In the genomic region with DNA sequence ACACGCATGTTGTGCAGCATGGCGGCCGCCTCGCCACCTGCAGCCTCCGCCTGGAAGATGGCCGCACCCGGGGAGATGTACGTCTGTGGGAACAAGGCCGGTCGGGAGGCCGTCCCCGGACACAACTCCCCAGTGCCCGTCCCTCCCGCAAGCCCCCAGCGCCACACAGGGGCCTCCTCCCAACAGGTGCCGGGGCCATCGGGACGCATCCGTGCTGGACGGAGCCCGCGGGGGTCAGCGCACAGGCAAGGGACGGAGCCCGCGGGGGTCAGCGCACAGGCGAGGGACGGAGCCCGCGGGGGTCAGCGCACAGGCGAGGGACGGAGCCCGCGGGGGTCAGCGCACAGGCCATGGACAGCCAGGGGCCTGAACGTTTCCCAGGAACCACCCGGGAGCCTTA, we compare ENCODE assay signal across 39 cellular contexts.
"Had no signal": no experiment of that assay in that cellular context is flagged by ENCODE, and none has a peak within 500 bp of the region (broad histone marks: within the 10 kb centered on the region; RNA-seq: fewer than 3 reads in every experiment).

No MANE protein-coding gene starts in this region.

- DNase-seq: activated CD4-positive, alpha-beta memory T cell treated with anti-CD3 and anti-CD28 coated beads, Interleukin-2, amount 10 ng/mL, durations not matched to agents 7 days and 5 days; activated CD4-positive, alpha-beta T cell treated with anti-CD3 and anti-CD28 coated beads for 1 hour; activated CD4-positive, alpha-beta T cell treated with anti-CD3 and anti-CD28 coated beads for 36 hours; activated CD4-positive, alpha-beta T cell treated with anti-CD3 and anti-CD28 coated beads for 48 hours; activated CD4-positive, alpha-beta T cell treated with anti-CD3 and anti-CD28 coated beads, Interleukin-2, amount 10 ng/mL, durations not matched to agents 7 days and 5 days; activated CD4-positive, alpha-beta T cell treated with anti-CD3 and anti-CD28 coated beads, Interleukin-2, amount 50 U/mL, for 48 hours; activated CD4-positive, CD25-positive, alpha-beta regulatory T cell; activated CD8-positive, alpha-beta memory T cell treated with anti-CD3 and anti-CD28 coated beads for 24 hours; activated CD8-positive, alpha-beta memory T cell treated with anti-CD3 and anti-CD28 coated beads, Interleukin-2, amount 10 ng/mL, durations not matched to agents 7 days and 5 days; activated CD8-positive, alpha-beta memory T cell treated with anti-CD3 and anti-CD28 coated beads, Interleukin-2, amount 50 U/mL, for 48 hours; activated CD8-positive, alpha-beta T cell treated with anti-CD3 and anti-CD28 coated beads, Interleukin-2, amount 10 ng/mL, durations not matched to agents 7 days and 5 days; activated effector memory CD4-positive, alpha-beta T cell treated with Interleukin-2 at 50 U/mL for 16 hours; activated gamma-delta T cell; activated naive CD4-positive, alpha-beta T cell treated with anti-CD3 and anti-CD28 coated beads, Interleukin-2, amount 10 ng/mL, durations not matched to agents 7 days and 5 days; activated naive CD4-positive, alpha-beta T cell treated with Interleukin-2 at 50 U/mL for 16 hours; activated naive CD8-positive, alpha-beta T cell treated with anti-CD3 and anti-CD28 coated beads, Interleukin-2, amount 10 ng/mL, durations not matched to agents 7 days and 5 days; activated naive CD8-positive, alpha-beta T cell treated with anti-CD3 and anti-CD28 coated beads, Interleukin-2, amount 50 U/mL, for 24 hours; activated T-cell treated with anti-CD3 and anti-CD28 coated beads, Interleukin-2, amount 50 U/mL, for 24 hours; activated T-cell treated with anti-CD3 and anti-CD28 coated beads, Interleukin-2, amount 50 U/mL, for 48 hours; amygdala; anterior cingulate cortex; caudate nucleus; SW 1271; T-helper 1 cell; T-helper 2 cell; T-helper 9 cell had no signal

- FAIRE-seq: bronchial epithelial cell, TTC549 had no signal

- H3K27ac ChIP-seq: ascending aorta, cardiac muscle cell, VCaP had no signal

- H3K27me3 Mint-ChIP-seq: activated CD4-positive, alpha-beta memory T cell treated with anti-CD3 and anti-CD28 coated beads, Interleukin-2, amount 10 ng/mL, durations not matched to agents 7 days and 5 days; activated CD4-positive, alpha-beta T cell treated with anti-CD3 and anti-CD28 coated beads for 36 hours; activated CD4-positive, alpha-beta T cell treated with anti-CD3 and anti-CD28 coated beads, Interleukin-2, amount 10 ng/mL, durations not matched to agents 7 days and 5 days; activated CD8-positive, alpha-beta memory T cell treated with anti-CD3 and anti-CD28 coated beads, Interleukin-2, amount 10 ng/mL, durations not matched to agents 7 days and 5 days; activated naive CD4-positive, alpha-beta T cell treated with anti-CD3 and anti-CD28 coated beads, Interleukin-2, amount 10 ng/mL, durations not matched to agents 7 days and 5 days; activated naive CD4-positive, alpha-beta T cell treated with anti-CD3 and anti-CD28 coated beads, Interleukin-2, amount 50 U/mL, for 24 hours; activated naive CD8-positive, alpha-beta T cell; activated naive CD8-positive, alpha-beta T cell treated with anti-CD3 and anti-CD28 coated beads, Interleukin-2, amount 10 ng/mL, durations not matched to agents 7 days and 5 days; activated naive CD8-positive, alpha-beta T cell treated with anti-CD3 and anti-CD28 coated beads, Interleukin-2, amount 50 U/mL, for 24 hours; activated T-cell treated with anti-CD3 and anti-CD28 coated beads, Interleukin-2, amount 50 U/mL, for 24 hours; brain; central memory CD8-positive, alpha-beta T cell had no signal

- H3K4me3 ChIP-seq: ascending aorta, cardiac muscle cell had no signal

- H3K27ac Mint-ChIP-seq: activated CD4-positive, alpha-beta memory T cell treated with anti-CD3 and anti-CD28 coated beads, Interleukin-2, amount 10 ng/mL, durations not matched to agents 7 days and 5 days; activated CD4-positive, alpha-beta T cell treated with anti-CD3 and anti-CD28 coated beads for 36 hours; activated CD4-positive, alpha-beta T cell treated with anti-CD3 and anti-CD28 coated beads, Interleukin-2, amount 10 ng/mL, durations not matched to agents 7 days and 5 days; activated CD8-positive, alpha-beta memory T cell treated with anti-CD3 and anti-CD28 coated beads, Interleukin-2, amount 10 ng/mL, durations not matched to agents 7 days and 5 days; activated CD8-positive, alpha-beta T cell treated with anti-CD3 and anti-CD28 coated beads, Interleukin-2, amount 10 ng/mL, durations not matched to agents 7 days and 5 days; activated naive CD8-positive, alpha-beta T cell; activated naive CD8-positive, alpha-beta T cell treated with anti-CD3 and anti-CD28 coated beads, Interleukin-2, amount 10 ng/mL, durations not matched to agents 7 days and 5 days; activated naive CD8-positive, alpha-beta T cell treated with anti-CD3 and anti-CD28 coated beads, Interleukin-2, amount 50 U/mL, for 24 hours; activated T-cell treated with anti-CD3 and anti-CD28 coated beads, Interleukin-2, amount 50 U/mL, for 24 hours; activated T-helper 2 cell treated with anti-CD3 and anti-CD28 coated beads, Interferon-gamma antibody, Interleukin-2, Interleukin-4, amounts not matched to agents 10 μg/mL and 5 μg/mL and 100 μg/mL, durations not matched to agents 14 hours and 24 hours and 36 hours; brain; T-helper 1 cell treated with Interleukin-12 subunit alpha and Interleukin-12 subunit beta and Interleukin-4 antibody, amounts not matched to agents 30 μg/mL and 1 μg/mL, for 36 hours; T-helper 2 cell treated with Interferon-gamma antibody and Interleukin-4, amounts not matched to agents 5 μg/mL and 100 μg/mL, for 36 hours had no signal

- ATAC-seq: activated CD4-positive, alpha-beta T cell treated with anti-CD3 and anti-CD28 coated beads for 36 hours; activated CD4-positive, CD25-positive, alpha-beta regulatory T cell treated with anti-CD3 and anti-CD28 coated beads, Interleukin-2, amount 50 U/mL, for 24 hours; activated CD8-positive, alpha-beta memory T cell treated with anti-CD3 and anti-CD28 coated beads, Interleukin-2, amount 10 ng/mL, durations not matched to agents 7 days and 5 days; activated CD8-positive, alpha-beta T cell treated with anti-CD3 and anti-CD28 coated beads, Interleukin-2, amount 10 ng/mL, durations not matched to agents 7 days and 5 days; activated naive CD8-positive, alpha-beta T cell treated with anti-CD3 and anti-CD28 coated beads, Interleukin-2, amount 50 U/mL, for 24 hours had no signal

- H3K4me1 Mint-ChIP-seq: activated CD4-positive, alpha-beta memory T cell treated with anti-CD3 and anti-CD28 coated beads, Interleukin-2, amount 10 ng/mL, durations not matched to agents 7 days and 5 days; activated CD4-positive, alpha-beta T cell treated with anti-CD3 and anti-CD28 coated beads for 36 hours; activated CD4-positive, alpha-beta T cell treated with anti-CD3 and anti-CD28 coated beads, Interleukin-2, amount 10 ng/mL, durations not matched to agents 7 days and 5 days; activated CD8-positive, alpha-beta memory T cell treated with anti-CD3 and anti-CD28 coated beads, Interleukin-2, amount 10 ng/mL, durations not matched to agents 7 days and 5 days; activated naive CD4-positive, alpha-beta T cell treated with anti-CD3 and anti-CD28 coated beads, Interleukin-2, amount 10 ng/mL, durations not matched to agents 7 days and 5 days; activated naive CD4-positive, alpha-beta T cell treated with anti-CD3 and anti-CD28 coated beads, Interleukin-2, amount 50 U/mL, for 24 hours; activated naive CD8-positive, alpha-beta T cell treated with anti-CD3 and anti-CD28 coated beads, Interleukin-2, amount 10 ng/mL, durations not matched to agents 7 days and 5 days; activated naive CD8-positive, alpha-beta T cell treated with anti-CD3 and anti-CD28 coated beads, Interleukin-2, amount 50 U/mL, for 24 hours had no signal

- H3K9me3 ChIP-seq: ascending aorta had no signal

- H3K36me3 Mint-ChIP-seq: activated CD8-positive, alpha-beta memory T cell treated with anti-CD3 and anti-CD28 coated beads, Interleukin-2, amount 10 ng/mL, durations not matched to agents 7 days and 5 days; activated naive CD4-positive, alpha-beta T cell treated with anti-CD3 and anti-CD28 coated beads, Interleukin-2, amount 50 U/mL, for 24 hours had no signal

- H3K4me1 ChIP-seq: ascending aorta had no signal

- H3K4me3 Mint-ChIP-seq: activated CD4-positive, alpha-beta memory T cell treated with anti-CD3 and anti-CD28 coated beads, Interleukin-2, amount 10 ng/mL, durations not matched to agents 7 days and 5 days; activated CD4-positive, alpha-beta T cell treated with anti-CD3 and anti-CD28 coated beads for 36 hours; activated CD4-positive, alpha-beta T cell treated with anti-CD3 and anti-CD28 coated beads, Interleukin-2, amount 10 ng/mL, durations not matched to agents 7 days and 5 days; activated CD8-positive, alpha-beta memory T cell treated with anti-CD3 and anti-CD28 coated beads, Interleukin-2, amount 10 ng/mL, durations not matched to agents 7 days and 5 days; activated CD8-positive, alpha-beta T cell treated with anti-CD3 and anti-CD28 coated beads, Interleukin-2, amount 10 ng/mL, durations not matched to agents 7 days and 5 days; activated naive CD4-positive, alpha-beta T cell treated with anti-CD3 and anti-CD28 coated beads, Interleukin-2, amount 10 ng/mL, durations not matched to agents 7 days and 5 days; activated naive CD4-positive, alpha-beta T cell treated with anti-CD3 and anti-CD28 coated beads, Interleukin-2, amount 50 U/mL, for 24 hours; activated naive CD8-positive, alpha-beta T cell; activated naive CD8-positive, alpha-beta T cell treated with anti-CD3 and anti-CD28 coated beads, Interleukin-2, amount 10 ng/mL, durations not matched to agents 7 days and 5 days; activated naive CD8-positive, alpha-beta T cell treated with anti-CD3 and anti-CD28 coated beads, Interleukin-2, amount 50 U/mL, for 24 hours; activated T-cell treated with anti-CD3 and anti-CD28 coated beads, Interleukin-2, amount 50 U/mL, for 24 hours; brain; central memory CD8-positive, alpha-beta T cell; T-helper 1 cell treated with Interleukin-12 subunit alpha and Interleukin-12 subunit beta and Interleukin-4 antibody, amounts not matched to agents 30 μg/mL and 1 μg/mL, for 36 hours; T-helper 2 cell treated with Interferon-gamma antibody and Interleukin-4, amounts not matched to agents 5 μg/mL and 100 μg/mL, for 36 hours had no signal

- H3K27me3 ChIP-seq: ascending aorta, cardiac muscle cell had no signal

- H3K9me3 Mint-ChIP-seq: activated CD4-positive, alpha-beta memory T cell treated with anti-CD3 and anti-CD28 coated beads, Interleukin-2, amount 10 ng/mL, durations not matched to agents 7 days and 5 days; activated CD4-positive, alpha-beta T cell treated with anti-CD3 and anti-CD28 coated beads, Interleukin-2, amount 10 ng/mL, durations not matched to agents 7 days and 5 days; activated naive CD4-positive, alpha-beta T cell treated with anti-CD3 and anti-CD28 coated beads, Interleukin-2, amount 50 U/mL, for 24 hours; activated naive CD8-positive, alpha-beta T cell treated with anti-CD3 and anti-CD28 coated beads, Interleukin-2, amount 10 ng/mL, durations not matched to agents 7 days and 5 days; activated naive CD8-positive, alpha-beta T cell treated with anti-CD3 and anti-CD28 coated beads, Interleukin-2, amount 50 U/mL, for 24 hours; activated T-cell treated with anti-CD3 and anti-CD28 coated beads, Interleukin-2, amount 50 U/mL, for 24 hours; activated T-helper 2 cell treated with anti-CD3 and anti-CD28 coated beads, Interferon-gamma antibody, Interleukin-2, Interleukin-4, amounts not matched to agents 10 μg/mL and 5 μg/mL and 100 μg/mL, durations not matched to agents 14 hours and 24 hours and 36 hours; brain; central memory CD8-positive, alpha-beta T cell; T-helper 1 cell treated with Interleukin-12 subunit alpha and Interleukin-12 subunit beta and Interleukin-4 antibody, amounts not matched to agents 30 μg/mL and 1 μg/mL, for 36 hours; T-helper 2 cell treated with Interferon-gamma antibody and Interleukin-4, amounts not matched to agents 5 μg/mL and 100 μg/mL, for 36 hours had no signal
